In the genomic region with DNA sequence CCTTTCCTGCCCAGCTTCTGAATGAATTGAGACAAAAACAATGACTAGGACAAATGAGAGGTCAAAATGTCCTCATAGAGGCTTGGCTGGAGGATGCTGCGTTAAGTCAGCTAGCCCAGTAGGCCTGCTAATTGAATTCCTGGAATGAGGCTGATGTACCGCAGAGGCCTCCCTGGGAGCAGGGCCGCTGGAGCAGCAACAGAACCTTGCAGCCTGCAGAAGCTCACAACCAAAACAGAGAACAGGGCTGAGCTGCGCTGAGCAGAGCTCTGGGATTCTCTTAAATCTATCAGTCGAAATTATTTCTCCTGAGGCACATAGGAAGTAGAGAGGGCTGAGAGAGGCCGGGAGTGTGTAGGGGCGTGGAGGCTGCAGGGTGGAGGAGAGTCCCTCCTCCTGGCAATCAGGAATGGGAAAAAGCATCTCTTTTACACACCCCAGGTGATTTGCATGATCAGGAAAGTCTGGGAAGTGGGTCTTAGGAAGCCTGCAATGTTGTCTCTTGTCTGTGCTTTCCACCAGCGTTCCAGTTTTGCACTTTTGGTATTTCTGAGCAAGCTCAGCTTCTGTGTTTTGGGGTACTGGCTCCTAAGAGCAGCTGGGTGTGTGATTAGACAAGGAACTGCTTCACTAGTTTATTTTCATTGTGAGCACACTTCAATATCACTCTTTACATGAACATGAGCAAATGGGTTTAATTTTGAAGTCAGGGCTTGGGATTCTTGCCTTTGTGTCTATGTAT, we compare ENCODE assay signal across 26 cellular contexts.
DNase-seq lines count a peak whose midpoint lies in the region; ATAC-seq and TF ChIP-seq lines count a peak whose summit lies in the region.
"Had no signal": no experiment of that assay in that cellular context is flagged by ENCODE, and none has a peak within 500 bp of the region (broad histone marks: within the 10 kb centered on the region; RNA-seq: fewer than 3 reads in every experiment).

No MANE protein-coding gene starts in this region.

- 0 out of 2 replicates have a peak, but pooled peaks cover 5% of the 10 kb centered on the region for H4K20me1 ChIP-seq in GM23338 (replicated peaks; ENCODE audit: insufficient read depth)

- no peak overlapping the region for H3K4me3 ChIP-seq in GM23338
- no peak overlapping the region for H3K4me3 ChIP-seq in Panc1 (ENCODE audit: low read depth in 2 of 2, low read length in 2 of 2)
- no peak overlapping the region for H3K4me3 ChIP-seq in right atrium auricular region
- no peak overlapping the region for H3K4me3 ChIP-seq in rectal smooth muscle tissue (ENCODE audit: low read length)
- H3K4me3 ChIP-seq: lower lobe of right lung, mucosa of descending colon, SJCRH30 had no signal

- no peak overlapping the region for H3K4me3 Mint-ChIP-seq in GM23338
- H3K4me3 Mint-ChIP-seq: activated B cell treated with CpG ODN at 0.5 μM for 24 hours; activated CD4-positive, alpha-beta T cell treated with anti-CD3 and anti-CD28 coated beads, Interleukin-2, amount 10 ng/mL, durations not matched to agents 7 days and 5 days; natural killer cell treated with Interleukin-12 subunit alpha and Interleukin-12 subunit beta and Interleukin-15 and Interleukin-18, amount 100 ng/mL, for 72 hours had no signal

- no TSS peak for BruUV-seq in Panc1 (replicated peaks; lab: Mats Ljungman, UMichigan)

- no peaks in the 10 kb centered on the region for H3K27me3 ChIP-seq in GM23338 (ENCODE audit: insufficient read depth)
- no peaks in the 10 kb centered on the region for H3K27me3 ChIP-seq in Panc1 (ENCODE audit: control insufficient read depth, insufficient read depth, low read length)
- no peaks in the 10 kb centered on the region for H3K27me3 ChIP-seq in right atrium auricular region
- H3K27me3 ChIP-seq in rectal smooth muscle tissue (ENCODE audit: control insufficient read depth, insufficient read depth, low read length) = no peaks in the 10 kb centered on the region
- H3K27me3 ChIP-seq: SJCRH30 had no signal

- H3K9me3 ChIP-seq in Panc1 (ENCODE audit: control insufficient read depth, insufficient read depth, low read depth, low read length) = no peaks in the 10 kb centered on the region
- H3K9me3 ChIP-seq in right atrium auricular region = no peaks in the 10 kb centered on the region
- H3K9me3 ChIP-seq: lower lobe of right lung, mucosa of descending colon, SJCRH30 had no signal

- POLR2A ChIA-PET in Panc1 (lab: Charles Lee) = no interaction called here
- POLR2A ChIA-PET in GM10248 (lab: Yijun Ruan, JAX) = no interaction called here

- H3K4me1 Mint-ChIP-seq in GM23338 = peaks cover 16% of the 10 kb centered on the region
- H3K4me1 Mint-ChIP-seq: activated B cell treated with CpG ODN at 0.5 μM for 24 hours; activated CD4-positive, alpha-beta T cell treated with anti-CD3 and anti-CD28 coated beads, Interleukin-2, amount 10 ng/mL, durations not matched to agents 7 days and 5 days had no signal

- no peaks in the 10 kb centered on the region for H3K9me3 Mint-ChIP-seq in GM23338
- H3K9me3 Mint-ChIP-seq: activated B cell treated with CpG ODN at 0.5 μM for 24 hours; activated CD4-positive, alpha-beta T cell treated with anti-CD3 and anti-CD28 coated beads, Interleukin-2, amount 10 ng/mL, durations not matched to agents 7 days and 5 days; activated naive CD4-positive, alpha-beta T cell treated with anti-CD3 and anti-CD28 coated beads, Interleukin-2, amount 50 U/mL, for 72 hours; natural killer cell treated with Interleukin-12 subunit alpha and Interleukin-12 subunit beta and Interleukin-15 and Interleukin-18, amount 100 ng/mL, for 72 hours had no signal

- CTCF ChIA-PET in Panc1 (lab: Charles Lee) (interaction anchor here (1.0 kb wide), 1 partner anchor 278 kb away, joined by 3 read pairs; no protein-coding TSS in a partner anchor), GM10248 (lab: Yijun Ruan, JAX) (no interaction called here)

- H2AFZ ChIP-seq in GM23338 = no peak overlapping the region

- H3K27ac ChIP-seq in GM23338 (ENCODE audit: low read depth) (peak overlapping the region; percentile 32; the same call in 1 of the 2 replicates), Panc1 (ENCODE audit: low read length) (no peak overlapping the region), right atrium auricular region (peak overlapping the region; percentile 43 to 48), rectal smooth muscle tissue (ENCODE audit: low read depth, low read length) (peak overlapping the region; percentile 53)
- H3K27ac ChIP-seq: epithelial cell of prostate, lower lobe of right lung, SJCRH30 had no signal

- peaks cover 4% of the 10 kb centered on the region for H3K27me3 Mint-ChIP-seq in GM23338 (ENCODE audit: insufficient read depth, low read depth, poor library complexity)
- H3K27me3 Mint-ChIP-seq: activated B cell treated with CpG ODN at 0.5 μM for 24 hours; activated CD4-positive, alpha-beta T cell treated with anti-CD3 and anti-CD28 coated beads, Interleukin-2, amount 10 ng/mL, durations not matched to agents 7 days and 5 days; natural killer cell treated with Interleukin-12 subunit alpha and Interleukin-12 subunit beta and Interleukin-15 and Interleukin-18, amount 100 ng/mL, for 72 hours had no signal

- no peaks in the 10 kb centered on the region for H3K9me2 ChIP-seq in GM23338 (ENCODE audit: insufficient read depth)

- H3K4me2 ChIP-seq in GM23338 = peak overlapping the region; percentile 32; the same call in 1 of the 2 replicates

- TF ChIP-seq CTCF in GM23338 (conservative IDR thresholded peaks at IDR 0.05; ENCODE audit: low read depth in 2 of 2) (no peak), Panc1 (IDR thresholded peaks at IDR 0.05) (no peak), right atrium auricular region (IDR thresholded peaks at IDR 0.05) (no peak), GM10248 (IDR thresholded peaks at IDR 0.05; ENCODE audit: control extremely low read depth, extremely low read depth, low read depth, missing control alignments) (no peak)

- peaks cover 5% of the 10 kb centered on the region; the same call in 1 of the 2 replicates for H3K4me1 ChIP-seq in GM23338 (ENCODE audit: insufficient read depth)
- no peaks in the 10 kb centered on the region for H3K4me1 ChIP-seq in Panc1 (ENCODE audit: control insufficient read depth, insufficient read depth, low read length)
- H3K4me1 ChIP-seq in right atrium auricular region = peaks cover 0 to 51% of the 10 kb centered on the region in 2 donors
- H3K4me1 ChIP-seq in rectal smooth muscle tissue (ENCODE audit: control insufficient read depth, insufficient read depth, low read length) = peaks cover 16% of the 10 kb centered on the region
- H3K4me1 ChIP-seq: lower lobe of right lung, SJCRH30 had no signal

- H3K36me3 ChIP-seq in GM23338 (ENCODE audit: insufficient read depth) = no peaks in the 10 kb centered on the region
- no peaks in the 10 kb centered on the region for H3K36me3 ChIP-seq in Panc1 (ENCODE audit: control insufficient read depth, insufficient read depth, low read length)
- peaks cover 12% of the 10 kb centered on the region for H3K36me3 ChIP-seq in right atrium auricular region
- H3K36me3 ChIP-seq in rectal smooth muscle tissue (ENCODE audit: control insufficient read depth, insufficient read depth, low read length) = no peaks in the 10 kb centered on the region
- H3K36me3 ChIP-seq: lower lobe of right lung, SJCRH30 had no signal

- no peak overlapping the region for H3K9ac ChIP-seq in rectal smooth muscle tissue (ENCODE audit: low read length)

- 0 out of 3 replicates have a peak, but pooled peaks cover 3% of the 10 kb centered on the region for H3K36me3 Mint-ChIP-seq in GM23338 (ENCODE audit: low read depth)
- H3K36me3 Mint-ChIP-seq: activated naive CD4-positive, alpha-beta T cell treated with anti-CD3 and anti-CD28 coated beads, Interleukin-2, amount 50 U/mL, for 72 hours; natural killer cell treated with Interleukin-12 subunit alpha and Interleukin-12 subunit beta and Interleukin-15 and Interleukin-18, amount 100 ng/mL, for 72 hours had no signal

- H3K79me2 ChIP-seq in GM23338 (replicated peaks; ENCODE audit: insufficient read depth) = peaks cover 53% of the 10 kb centered on the region

- no peak for DNase-seq in GM23338 (ENCODE audit: low spot score)
- no peak for DNase-seq in Panc1 (ENCODE audit: low read depth, low spot score)
- no peak for DNase-seq in right atrium auricular region (ENCODE audit: low spot score)
- DNase-seq in GM10248 (ENCODE audit: extremely low spot score) = no peak
- DNase-seq in NCI-H1417 (lab: John Stamatoyannopoulos, UW) = no peak
- DNase-seq in midbrain (lab: John Stamatoyannopoulos, UW) = no peak
- DNase-seq: activated B cell treated with CpG ODN at 0.5 μM for 24 hours; activated CD4-positive, alpha-beta T cell treated with anti-CD3 and anti-CD28 coated beads, Interleukin-2, amount 10 ng/mL, durations not matched to agents 7 days and 5 days; activated effector memory CD4-positive, alpha-beta T cell treated with Interleukin-2 at 50 U/mL for 16 hours; amygdala; DMS153; effector CD4-positive, alpha-beta T cell; IMR-90; lower lobe of right lung; mucosa of descending colon; NCI-H146; NCI-H748 treated with DMSO at 0.1 percent for 48 hours; SJCRH30; small intestine; stimulated activated naive CD4-positive, alpha-beta T cell; T-helper 1 cell had no signal

- H3K27ac Mint-ChIP-seq in GM23338 = peak overlapping the region; percentile 58
- H3K27ac Mint-ChIP-seq: activated B cell treated with CpG ODN at 0.5 μM for 24 hours; activated CD4-positive, alpha-beta T cell treated with anti-CD3 and anti-CD28 coated beads, Interleukin-2, amount 10 ng/mL, durations not matched to agents 7 days and 5 days; natural killer cell treated with Interleukin-12 subunit alpha and Interleukin-12 subunit beta and Interleukin-15 and Interleukin-18, amount 100 ng/mL, for 72 hours had no signal

- ATAC-seq in GM23338 (peak; percentile 69), Panc1 (0 out of 2 replicates have a peak, but pooled peaks have one; percentile 30), HG03280 (IDR thresholded peaks at IDR 0.05; ENCODE audit: unreplicated experiment) (no peak)
- ATAC-seq: activated naive CD4-positive, alpha-beta T cell treated with anti-CD3 and anti-CD28 coated beads, Interleukin-2, amount 50 U/mL, for 72 hours; mucosa of descending colon had no signal

- H3F3A ChIP-seq in GM23338 (replicated peaks; ENCODE audit: low read depth) = 0 out of 2 replicates have a peak, but pooled peaks cover 3% of the 10 kb centered on the region

- in situ Hi-C loops in Panc1 (cut with HindIII; ENCODE audit: low pct_unique_long_range_greater_than_20kb, low sequenced_read_pairs) = no loop called here

- intact Hi-C loops in Panc1 (cut with micrococcal nuclease; ENCODE audit: unreplicated experiment) = no loop called here

TF ChIP-seq in GM23338, 12 proteins besides CTCF, POLR2A, EP300 and RAD21 (continues in another document):
- TF ChIP-seq, protein P1, sequence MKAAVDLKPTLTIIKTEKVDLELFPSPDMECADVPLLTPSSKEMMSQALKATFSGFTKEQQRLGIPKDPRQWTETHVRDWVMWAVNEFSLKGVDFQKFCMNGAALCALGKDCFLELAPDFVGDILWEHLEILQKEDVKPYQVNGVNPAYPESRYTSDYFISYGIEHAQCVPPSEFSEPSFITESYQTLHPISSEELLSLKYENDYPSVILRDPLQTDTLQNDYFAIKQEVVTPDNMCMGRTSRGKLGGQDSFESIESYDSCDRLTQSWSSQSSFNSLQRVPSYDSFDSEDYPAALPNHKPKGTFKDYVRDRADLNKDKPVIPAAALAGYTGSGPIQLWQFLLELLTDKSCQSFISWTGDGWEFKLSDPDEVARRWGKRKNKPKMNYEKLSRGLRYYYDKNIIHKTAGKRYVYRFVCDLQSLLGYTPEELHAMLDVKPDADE (IDR thresholded peaks at IDR 0.05) = no peak
- no peak for TF ChIP-seq CREB1 (CRISPR knock-in tag; IDR thresholded peaks at IDR 0.05; ENCODE audit: low read depth)
